ENCODE assay signal across 34 cellular contexts in the genomic region with DNA sequence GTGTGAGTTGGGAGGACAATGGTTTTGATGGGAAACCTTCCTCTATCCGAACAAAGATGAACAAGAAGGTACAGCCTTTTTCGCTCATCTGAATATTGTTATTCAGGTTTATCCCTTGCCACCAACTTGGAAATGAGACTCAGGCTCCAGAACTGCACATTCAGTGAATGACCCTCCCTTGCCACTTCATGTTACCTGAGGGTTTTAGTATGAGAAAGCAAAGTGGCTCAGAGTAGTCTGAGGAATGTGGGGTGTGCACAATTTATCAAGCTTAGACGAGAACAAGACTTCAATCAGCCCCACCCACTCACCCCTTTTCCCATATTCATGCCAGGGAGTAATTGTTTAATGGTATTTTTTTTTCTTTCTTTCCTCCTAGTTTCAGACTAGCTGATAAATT.
"Had no signal": no experiment of that assay in that cellular context is flagged by ENCODE, and none has a peak within 500 bp of the region (broad histone marks: within the 10 kb centered on the region; RNA-seq: fewer than 3 reads in every experiment).

No MANE protein-coding gene starts in this region.

- H3K4me3 ChIP-seq: adrenal gland, body of pancreas, MG63 had no signal

- H3K9me3 Mint-ChIP-seq: activated B cell treated with CpG ODN at 0.5 μM for 24 hours; activated CD4-positive, alpha-beta memory T cell treated with anti-CD3 and anti-CD28 coated beads for 36 hours; activated naive CD4-positive, alpha-beta T cell treated with anti-CD3 and anti-CD28 coated beads for 36 hours; activated T-helper 1 cell treated with anti-CD3 and anti-CD28 coated beads, Interleukin-12 subunit alpha, Interleukin-12 subunit beta, Interleukin-2, Interleukin-4 antibody, amounts not matched to agents 30 ng/mL and 10 ng/mL and 1 ng/mL, durations not matched to agents 14 hours and 24 hours and 36 hours had no signal

- H3K4me3 Mint-ChIP-seq: activated B cell treated with CpG ODN at 0.5 μM for 24 hours; activated CD4-positive, alpha-beta memory T cell treated with anti-CD3 and anti-CD28 coated beads for 36 hours; activated naive CD4-positive, alpha-beta T cell treated with anti-CD3 and anti-CD28 coated beads for 36 hours; activated T-cell treated with anti-CD3 and anti-CD28 coated beads, Interleukin-2, amount 50 U/mL, for 4 hours; activated T-helper 1 cell treated with anti-CD3 and anti-CD28 coated beads, Interleukin-12 subunit alpha, Interleukin-12 subunit beta, Interleukin-2, Interleukin-4 antibody, amounts not matched to agents 30 ng/mL and 10 ng/mL and 1 ng/mL, durations not matched to agents 14 hours and 24 hours and 36 hours; IgD-negative memory B cell had no signal

- H3K27ac ChIP-seq: adrenal gland, body of pancreas, VCaP had no signal

- H3K4me1 Mint-ChIP-seq: activated B cell treated with CpG ODN at 0.5 μM for 24 hours, IgD-negative memory B cell had no signal

- H3K4me1 ChIP-seq: adrenal gland, body of pancreas had no signal

- H3K36me3 ChIP-seq: adrenal gland, MG63 had no signal

- DNase-seq: activated B cell treated with CpG ODN at 0.5 μM for 24 hours; activated CD4-positive, alpha-beta memory T cell treated with anti-CD3 and anti-CD28 coated beads for 36 hours; activated CD4-positive, alpha-beta T cell treated with anti-CD3 and anti-CD28 coated beads for 4 hours; activated CD4-positive, alpha-beta T cell treated with anti-CD3 and anti-CD28 coated beads, Interleukin-2, amount 50 U/mL, for 1 hour; activated CD4-positive, CD25-positive, alpha-beta regulatory T cell treated with anti-CD3 and anti-CD28 coated beads, Interleukin-2, amount 50 U/mL, for 72 hours; activated CD8-positive, alpha-beta memory T cell treated with anti-CD3 and anti-CD28 coated beads, Interleukin-2, amount 50 U/mL, for 4 hours; activated gamma-delta T cell treated with Interleukin-2 at 50 U/mL for 16 hours; activated naive CD4-positive, alpha-beta T cell treated with anti-CD3 and anti-CD28 coated beads for 36 hours; activated T-cell treated with anti-CD3 and anti-CD28 coated beads for 4 hours; activated T-cell treated with anti-CD3 and anti-CD28 coated beads, Interleukin-2, amount 50 U/mL, for 4 hours; adrenal gland; body of pancreas; Karpas-422; KBM-7; MG63; NCI-H1048; NCI-H1105 treated with DMSO at 0.1 percent for 48 hours; NCI-H1436; NCI-H1694; NCI-H2029; NCI-H2171; NCI-H446; NCI-H524; NCI-H69; NK-92 treated with Interleukin-12 subunit alpha and Interleukin-12 subunit beta, amount 100 ng/mL, for 24 hours; Right ventricle myocardium superior; SW 1271; T-helper 1 cell; T-helper 2 cell; T-helper 9 cell had no signal

- H3K27me3 Mint-ChIP-seq: activated B cell treated with CpG ODN at 0.5 μM for 24 hours; activated CD4-positive, alpha-beta memory T cell treated with anti-CD3 and anti-CD28 coated beads for 36 hours; IgD-negative memory B cell had no signal

- H3K27ac Mint-ChIP-seq: activated B cell treated with CpG ODN at 0.5 μM for 24 hours; activated CD4-positive, alpha-beta memory T cell treated with anti-CD3 and anti-CD28 coated beads for 36 hours; activated naive CD4-positive, alpha-beta T cell treated with anti-CD3 and anti-CD28 coated beads for 36 hours; activated naive CD4-positive, alpha-beta T cell treated with anti-CD3 and anti-CD28 coated beads, Interleukin-2, amount 50 U/mL, for 72 hours; activated T-helper 1 cell treated with anti-CD3 and anti-CD28 coated beads, Interleukin-12 subunit alpha, Interleukin-12 subunit beta, Interleukin-2, Interleukin-4 antibody, amounts not matched to agents 30 ng/mL and 10 ng/mL and 1 ng/mL, durations not matched to agents 14 hours and 24 hours and 36 hours; IgD-negative memory B cell had no signal

- ATAC-seq: activated naive CD4-positive, alpha-beta T cell treated with anti-CD3 and anti-CD28 coated beads, Interleukin-2, amount 50 U/mL, for 72 hours; activated T-cell treated with anti-CD3 and anti-CD28 coated beads, Interleukin-2, amount 50 U/mL, for 4 hours; body of pancreas had no signal

- H3K36me3 Mint-ChIP-seq: activated CD4-positive, alpha-beta memory T cell treated with anti-CD3 and anti-CD28 coated beads for 36 hours; activated naive CD4-positive, alpha-beta T cell treated with anti-CD3 and anti-CD28 coated beads, Interleukin-2, amount 50 U/mL, for 72 hours; IgD-negative memory B cell had no signal

- H3K27me3 ChIP-seq: adrenal gland, body of pancreas, MG63 had no signal

- H3K9me3 ChIP-seq: adrenal gland, body of pancreas, MG63 had no signal
